In genomic region chr12:69475237-69475984, GRCh38 we compare ENCODE assay signal across 10 cellular contexts. TPM values are rescaled to one million over a fixed set of nuclear protein-coding genes. Genes with fewer than 3 reads are reported as not detected.
A peak's percentile ranks its signal among the peaks of the same experiment; 100 is the strongest.
DNase-seq lines count a peak whose midpoint lies in the region; ATAC-seq and TF ChIP-seq lines count a peak whose summit lies in the region.
"Had no signal": no experiment of that assay in that cellular context is flagged by ENCODE, and none has a peak within 500 bp of the region (broad histone marks: within the 10 kb centered on the region; RNA-seq: fewer than 3 reads in every experiment).

No MANE protein-coding gene starts in this region.

- no peak overlapping the region for H2AFZ ChIP-seq in OCI-LY7 (ENCODE audit: low read length)

- H3K27ac ChIP-seq in ascending aorta (peak overlapping the region; percentile 50 to 71), OCI-LY7 (ENCODE audit: low read depth, low read length, poor library complexity, severe bottlenecking) (no peak overlapping the region)

- peaks cover 13% of the 10 kb centered on the region for H4K20me1 ChIP-seq in OCI-LY7 (ENCODE audit: insufficient read depth, low read length)

- no TSS peak for BruUV-seq in OCI-LY7 (replicated peaks; lab: Mats Ljungman, UMichigan)

- no peak overlapping the region for H3K4me2 ChIP-seq in OCI-LY7 (ENCODE audit: low read length)

- peaks cover 4 to 19% of the 10 kb centered on the region in 2 donors for H3K4me1 ChIP-seq in ascending aorta
- H3K4me1 ChIP-seq in OCI-LY7 (ENCODE audit: insufficient read depth, low read length, poor library complexity, severe bottlenecking), result peaks cover 15% of the 10 kb centered on the region

- H3K4me3 ChIP-seq in ascending aorta (peak overlapping the region; percentile 39 to 41), retinal pigment epithelial cell (ENCODE audit: low read length) (no peak overlapping the region), OCI-LY7 (ENCODE audit: low read depth, low read length, poor library complexity, severe bottlenecking) (no peak overlapping the region)

- no peaks in the 10 kb centered on the region for H3K27me3 ChIP-seq in ascending aorta

- CTCF ChIA-PET in OCI-LY7 (lab: Charles Lee; ENCODE audit: unreplicated experiment), result interaction anchor here (0.6 kb wide), 1 partner anchor 63 kb away, joined by 3 read pairs; no protein-coding TSS in a partner anchor

- ATAC-seq in left ventricle myocardium superior (peak; percentile 67), GM19035 (IDR thresholded peaks at IDR 0.05; ENCODE audit: unreplicated experiment) (no peak)

- H3K79me2 ChIP-seq in OCI-LY7 (ENCODE audit: insufficient read depth, low read depth, low read length), result peaks cover 91% of the 10 kb centered on the region

- DNase-seq in DMS114 treated with DMSO at 0.1 percent for 48 hours (lab: John Stamatoyannopoulos, UW; ENCODE audit: unreplicated experiment) (peak; percentile 43), ascending aorta (ENCODE audit: low spot score in 2 of 2) (no peak), left ventricle myocardium superior (no peak), retinal pigment epithelial cell (ENCODE audit: low read depth) (peak; percentile 81), DMS53 (lab: John Stamatoyannopoulos, UW) (no peak), foreskin melanocyte (no peak), OCI-LY7 (ENCODE audit: low spot score) (no peak)
- DNase-seq: NCI-H1694 treated with DMSO at 0.1 percent for 48 hours; stimulated activated CD4-positive, alpha-beta T cell treated with anti-CD3 and anti-CD28 coated beads, Interleukin-2, amount 100 ng/mL, for 48 hours had no signal

- intact Hi-C loops in ascending aorta (cut with DNase I), result loop anchor here (5.0 kb wide), 1 partner anchor 37 kb away; no protein-coding TSS in a partner anchor
- intact Hi-C loops in left ventricle myocardium superior (cut with micrococcal nuclease), result no loop called here
- intact Hi-C loops in OCI-LY7 (cut with micrococcal nuclease; ENCODE audit: unreplicated experiment), result no loop called here

- no peaks in the 10 kb centered on the region for H3K9me3 ChIP-seq in ascending aorta
- no peaks in the 10 kb centered on the region for H3K9me3 ChIP-seq in OCI-LY7 (ENCODE audit: low read length)

- TF ChIP-seq CTCF in ascending aorta (IDR thresholded peaks at IDR 0.05) (no peak), retinal pigment epithelial cell (conservative IDR thresholded peaks at IDR 0.05; ENCODE audit: low read depth, low read length) (no peak), OCI-LY7 (conservative IDR thresholded peaks at IDR 0.05; ENCODE audit: low read length) (no peak)

- H3K36me3 ChIP-seq in ascending aorta (no peaks in the 10 kb centered on the region), OCI-LY7 (ENCODE audit: insufficient read depth, low read length) (no peaks in the 10 kb centered on the region; the same call in 1 of the 2 replicates)

- H3K9me2 ChIP-seq in OCI-LY7 (ENCODE audit: insufficient read depth, low read length), result no peaks in the 10 kb centered on the region

- POLR2A ChIA-PET in OCI-LY7 (lab: Charles Lee), result interaction anchor here (1.1 kb wide), 1 partner anchor 17 kb away, joined by 3 read pairs; no protein-coding TSS in a partner anchor

RNA-seq across cellular contexts. Expression of gene FRS2, which starts 5.2 kb away (rescaled TPM):
- total RNA-seq in ascending aorta (37.7 TPM), left ventricle myocardium superior (25.2 TPM), OCI-LY7 (2022) (10.4 and 11.1 TPM in 2 replicates)
- 9.9 and 18.5 TPM in 2 replicates for total RNA-seq in OCI-LY7 (2014; rRNA removed; shearing (Covaris generic))

Comparison
In these comparisons a context has a peak if more than half of its experiments do, and no peak if none do; other contexts are left out.
1. DNase-seq: peak in DMS114 treated with DMSO at 0.1 percent for 48 hours (single experiment) and retinal pigment epithelial cell (single experiment); none in ascending aorta (0 of 2), left ventricle myocardium superior (single experiment), DMS53 (single experiment), foreskin melanocyte (single experiment) and OCI-LY7 (single experiment).
2. H3K4me3 ChIP-seq: peak in ascending aorta (2 of 2); none in retinal pigment epithelial cell (single experiment) and OCI-LY7 (single experiment).